8 cellular contexts compared by ENCODE assay signal in genomic region chr7:6530626-6531491, GRCh38. TPM values are rescaled to one million over a fixed set of nuclear protein-coding genes. Genes with fewer than 3 reads are reported as not detected.
A peak's percentile ranks its signal among the peaks of the same experiment; 100 is the strongest.
DNase-seq lines count a peak whose midpoint lies in the region; ATAC-seq and TF ChIP-seq lines count a peak whose summit lies in the region.

No MANE protein-coding gene starts in this region.

- H3K27ac ChIP-seq in right atrium auricular region (no peak overlapping the region), mammary epithelial cell (ENCODE audit: insufficient read depth, low read depth, low read length) (no peak overlapping the region), suprapubic skin (no peak overlapping the region)

- no TSS peak for BruUV-seq in mammary epithelial cell (replicated peaks; lab: Mats Ljungman, UMichigan)

- H3K27ac Mint-ChIP-seq in natural killer cell: no peak overlapping the region

- 2% methylated on average over 19 of the region's 74 CpGs for WGBS in mammary epithelial cell (ENCODE audit: low coverage, missing lambda C conversion rate)
- WGBS in suprapubic skin: 3% methylated on average over 36 of the region's 74 CpGs

- H3K4me3 Mint-ChIP-seq in natural killer cell: peak overlapping the region; percentile 78

- intact Hi-C loops in cardiac septum (cut with DNase I): no loop called here
- intact Hi-C loops in mammary epithelial cell (cut with micrococcal nuclease): no loop called here
- intact Hi-C loops in natural killer cell (cut with micrococcal nuclease): no loop called here

- peak; percentile 36 to 66 (median 65) for ATAC-seq in natural killer cell

- no peak for TF ChIP-seq EP300 in suprapubic skin (IDR thresholded peaks at IDR 0.05)

- DNase-seq in right atrium auricular region (ENCODE audit: low spot score): no peak
- no peak for DNase-seq in cardiac septum (ENCODE audit: low spot score)
- DNase-seq in T-helper 2 cell: peak in 3 of 5 experiments; percentile 25 to 44 (median 44)
- no peak for DNase-seq in mammary epithelial cell
- DNase-seq in natural killer cell: peak; percentile 30
- DNase-seq in suprapubic skin (ENCODE audit: low spot score in 2 of 2): no peak
- DNase-seq in kidney tubule cell (ENCODE audit: low spot score): no peak
- DNase-seq in A172 (ENCODE audit: low spot score): no peak

- peaks cover 0 to 17% of the 10 kb centered on the region in 2 donors for H3K4me1 ChIP-seq in right atrium auricular region
- peaks cover 4% of the 10 kb centered on the region for H3K4me1 ChIP-seq in mammary epithelial cell (ENCODE audit: insufficient read depth, low read length)
- H3K4me1 ChIP-seq in suprapubic skin: peaks cover 22% of the 10 kb centered on the region

- H3K9me3 Mint-ChIP-seq in natural killer cell: no peaks in the 10 kb centered on the region

- H3K27me3 ChIP-seq in right atrium auricular region (peaks cover 0 to 9% of the 10 kb centered on the region in 2 donors), mammary epithelial cell (ENCODE audit: insufficient read depth, low read length) (peaks cover 16% of the 10 kb centered on the region), suprapubic skin (peaks cover 72% of the 10 kb centered on the region)

- H4K20me1 ChIP-seq in mammary epithelial cell (ENCODE audit: insufficient read depth, low read length): no peaks in the 10 kb centered on the region

- H3K36me3 Mint-ChIP-seq in natural killer cell: no peaks in the 10 kb centered on the region

- TF ChIP-seq CTCF in right atrium auricular region (IDR thresholded peaks at IDR 0.05) (no peak), mammary epithelial cell (conservative IDR thresholded peaks at IDR 0.05 in 1 of 2, IDR thresholded peaks at IDR 0.05 in 1 of 2; ENCODE audit: extremely low read depth in 1 of 2, insufficient read depth in 1 of 2, low read depth in 1 of 2, low read length in 2 of 2) (no peak), natural killer cell (IDR thresholded peaks at IDR 0.05) (no peak), suprapubic skin (IDR thresholded peaks at IDR 0.05) (no peak)

- in situ Hi-C loops in mammary epithelial cell (cut with MboI; ENCODE audit: low sequenced_read_pairs in 2 of 2): no loop called here

- H3K9me3 ChIP-seq in right atrium auricular region: no peaks in the 10 kb centered on the region
- no peaks in the 10 kb centered on the region for H3K9me3 ChIP-seq in mammary epithelial cell (replicated peaks; ENCODE audit: insufficient read depth, low read length)
- H3K9me3 ChIP-seq in suprapubic skin: no peaks in the 10 kb centered on the region

- H3K4me1 Mint-ChIP-seq in natural killer cell: peaks cover 13 to 27% of the 10 kb centered on the region in 2 donors

- dilution Hi-C loops in mammary epithelial cell (cut with HindIII; ENCODE audit: low sequenced_read_pairs): no loop called here

- peak overlapping the region; percentile 85 for H3K4me2 ChIP-seq in mammary epithelial cell (ENCODE audit: insufficient read depth, low read depth, low read length)

- no peaks in the 10 kb centered on the region for H3K79me2 ChIP-seq in mammary epithelial cell (ENCODE audit: insufficient read depth, low read length)

- H3K27me3 Mint-ChIP-seq in natural killer cell (ENCODE audit: low read depth in 2 of 2): peaks cover 10 to 35% of the 10 kb centered on the region in 2 donors

- H3K4me3 ChIP-seq in right atrium auricular region (peak overlapping the region; percentile 6 to 40), mammary epithelial cell (replicated peaks in 1 of 3; ENCODE audit: insufficient read depth in 1 of 3, low read depth in 2 of 3, low read length in 3 of 3) (peak overlapping the region in 2 of 3 experiments; percentile 34 to 39), suprapubic skin (peak overlapping the region; percentile 48)

- no peak for TF ChIP-seq POLR2A in suprapubic skin (IDR thresholded peaks at IDR 0.05)

- CTCF ChIA-PET in mammary epithelial cell (lab: Charles Lee; ENCODE audit: low non-redundant PET): no interaction called here

- H3K36me3 ChIP-seq in right atrium auricular region (no peaks in the 10 kb centered on the region), mammary epithelial cell (ENCODE audit: insufficient read depth, low read length) (no peaks in the 10 kb centered on the region), suprapubic skin (no peaks in the 10 kb centered on the region)

- H2AFZ ChIP-seq in mammary epithelial cell (ENCODE audit: low read depth, low read length): peak overlapping the region; percentile 74

- H3K9ac ChIP-seq in mammary epithelial cell (ENCODE audit: insufficient read depth, low read length): no peak overlapping the region

RNA-seq across cellular contexts. Expression of gene GRID2IP, which starts 20.4 kb away (rescaled TPM):
- total RNA-seq in right atrium auricular region: under 1 TPM in 1 of 2 donors, not detected in 1; 0.28 TPM
- not detected for total RNA-seq in cardiac septum
- total RNA-seq in mammary epithelial cell: not detected
- 0.01 TPM for polyA plus RNA-seq in mammary epithelial cell
- polyA minus RNA-seq in mammary epithelial cell: not detected
- under 1 TPM; 0.39 to 0.45 (median 0.40) TPM for total RNA-seq in natural killer cell
- total RNA-seq in suprapubic skin: 1 to 10 TPM in 1 of 4 donors, under 1 TPM in 3; 0.16 to 1.0 (median 0.62) TPM
- 0.03 and 0.22 TPM in 2 replicates for total RNA-seq in A172 (2014; rRNA removed; shearing (Covaris generic))

RNA-seq across cellular contexts. Expression of gene ZDHHC4, which starts 46.4 kb away (rescaled TPM):
- total RNA-seq in right atrium auricular region (10 to 100 TPM; 37.5 to 48.4 TPM), cardiac septum (34.3 TPM), mammary epithelial cell (10 to 100 TPM; 34.1 to 52.5 TPM), natural killer cell (10 to 100 TPM; 29.4 to 37.6 (median 35.3) TPM), suprapubic skin (10 to 100 TPM; 22.2 to 37.3 (median 26.2) TPM)
- polyA plus RNA-seq in mammary epithelial cell: 40.5 TPM
- polyA minus RNA-seq in mammary epithelial cell: 52.4 TPM
- total RNA-seq in A172 (2014; rRNA removed; shearing (Covaris generic)): 66.0 and 69.1 TPM in 2 replicates

RNA-seq across cellular contexts. Expression of gene KDELR2, which starts 46.9 kb away (rescaled TPM):
- total RNA-seq in right atrium auricular region (10 to 100 TPM; 57.6 to 64.7 TPM), cardiac septum (61.2 TPM), mammary epithelial cell (100 to 1,000 TPM in 1 of 2 donors, 10 to 100 TPM in 1; 93.4 to 149 TPM), natural killer cell (10 to 100 TPM; 56.2 to 60.2 (median 58.5) TPM), suprapubic skin (10 to 100 TPM; 62.4 to 70.5 (median 68.9) TPM)
- 96.1 TPM for polyA plus RNA-seq in mammary epithelial cell
- 150 TPM for polyA minus RNA-seq in mammary epithelial cell
- 181 and 208 TPM in 2 replicates for total RNA-seq in A172 (2014; rRNA removed; shearing (Covaris generic))

RNA-seq across cellular contexts. Expression of gene INTS15, which starts 59.0 kb away (rescaled TPM):
- 10 to 100 TPM; 12.5 to 19.5 TPM for total RNA-seq in right atrium auricular region
- 13.6 TPM for total RNA-seq in cardiac septum
- 10 to 100 TPM; 12.5 to 21.1 TPM for total RNA-seq in mammary epithelial cell
- 17.3 TPM for polyA plus RNA-seq in mammary epithelial cell
- polyA minus RNA-seq in mammary epithelial cell: 28.5 TPM
- total RNA-seq in natural killer cell: 10 to 100 TPM; 47.5 to 70.1 (median 60.7) TPM
- total RNA-seq in suprapubic skin: 10 to 100 TPM; 28.4 to 47.9 (median 39.4) TPM
- total RNA-seq in A172 (2014; rRNA removed; shearing (Covaris generic)): 28.3 and 30.0 TPM in 2 replicates

Comparison
In these comparisons a context has a peak if more than half of its experiments do, and no peak if none do; other contexts are left out.
1. DNase-seq: peak in T-helper 2 cell (3 of 5) and natural killer cell (single experiment); none in right atrium auricular region (single experiment), cardiac septum (single experiment), mammary epithelial cell (single experiment), suprapubic skin (0 of 2), kidney tubule cell (single experiment) and A172 (single experiment).
2. Peak in every context shown above with its lines, with median percentiles within 50 percentile points of each other: H3K4me3 ChIP-seq.